8 cellular contexts compared by ENCODE assay signal in the genomic region with DNA sequence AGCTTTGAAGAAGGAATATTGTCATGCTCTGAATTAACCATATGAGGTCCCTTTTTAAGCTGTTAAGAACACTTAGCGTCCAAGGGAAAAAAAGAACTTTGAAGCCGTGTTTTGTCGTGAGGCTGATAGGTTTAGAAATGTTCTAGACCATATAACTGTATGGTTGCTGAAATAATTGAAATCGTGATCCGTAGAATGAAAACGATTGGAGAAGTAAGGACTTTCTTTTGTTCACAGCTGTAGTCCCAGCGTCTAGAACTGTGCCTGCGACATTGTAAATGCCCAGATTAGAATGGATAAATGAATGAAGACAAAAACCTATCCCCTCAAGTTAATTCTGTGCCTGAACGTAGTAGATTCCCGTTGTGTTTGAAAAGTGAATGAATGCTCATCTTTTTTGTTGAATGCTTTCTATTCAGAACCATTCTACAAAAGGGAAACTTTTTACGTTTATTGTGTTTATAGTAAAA. TPM values are rescaled to one million over a fixed set of nuclear protein-coding genes. Genes with fewer than 3 reads are reported as not detected.
DNase-seq lines count a peak whose midpoint lies in the region; ATAC-seq and TF ChIP-seq lines count a peak whose summit lies in the region.

No MANE protein-coding gene starts in this region.

- peak in 1 of 2 donors; percentile 17 for DNase-seq in cardiac fibroblast (ENCODE audit: low read depth in 2 of 2)
- DNase-seq in naive B cell = no peak

- H3K4me3 ChIP-seq in BLaER1 (peak overlapping the region; percentile 83), cardiac fibroblast (replicated peaks in 1 of 2; ENCODE audit: low read depth in 2 of 2, low read length in 2 of 2) (peak overlapping the region; percentile 90 to 95)

- peaks cover 0 to 4% (median 0%) of the 10 kb centered on the region in 7 donors for H3K9me3 Mint-ChIP-seq in naive B cell

- H4K20me1 ChIP-seq in BLaER1 = peaks cover 60% of the 10 kb centered on the region

- H3K9me3 ChIP-seq in BLaER1 (peaks cover 17% of the 10 kb centered on the region), KOPT-K1 (ENCODE audit: insufficient read depth, low read length, poor library complexity, severe bottlenecking) (no peaks in the 10 kb centered on the region)

- peaks cover 21% of the 10 kb centered on the region for H3K36me3 ChIP-seq in BLaER1
- H3K36me3 ChIP-seq in KOPT-K1 (ENCODE audit: insufficient read depth, low read length) = peaks cover 19% of the 10 kb centered on the region

- peak overlapping the region; percentile 94 to 99 (median 97) for H3K4me3 Mint-ChIP-seq in naive B cell

- peak overlapping the region; percentile 96 for H3K9ac ChIP-seq in BLaER1

- H3K27ac Mint-ChIP-seq in naive B cell = peak overlapping the region; percentile 88 to 99 (median 98)

- H3K4me1 ChIP-seq in BLaER1 = peaks cover 26% of the 10 kb centered on the region

- H3K4me1 Mint-ChIP-seq in naive B cell = peaks cover 31 to 57% (median 53%) of the 10 kb centered on the region in 3 donors

- H3K27me3 ChIP-seq in BLaER1 = no peaks in the 10 kb centered on the region

- H3K27me3 Mint-ChIP-seq in naive B cell = no peaks in the 10 kb centered on the region

- no peak for TF ChIP-seq CTCF in cardiac fibroblast (IDR thresholded peaks at IDR 0.05; ENCODE audit: low read depth, low read length)

- peak overlapping the region; percentile 88 for H3K4me2 ChIP-seq in BLaER1

- H3K36me3 Mint-ChIP-seq in naive B cell = peaks cover 8 to 10% of the 10 kb centered on the region in 2 donors

- ATAC-seq in naive B cell (ENCODE audit: low read depth in 2 of 2) (no peak), HG03378 (IDR thresholded peaks at IDR 0.05; ENCODE audit: unreplicated experiment) (no peak), GM21825 (IDR thresholded peaks at IDR 0.05; ENCODE audit: unreplicated experiment) (no peak), HG02981 (IDR thresholded peaks at IDR 0.05; ENCODE audit: unreplicated experiment) (no peak), GM19455 (IDR thresholded peaks at IDR 0.05; ENCODE audit: unreplicated experiment) (no peak)

- H3K27ac ChIP-seq in BLaER1 (peak overlapping the region; percentile 95), KOPT-K1 (ENCODE audit: low read depth, low read length, poor library complexity, severe bottlenecking) (peak overlapping the region; percentile 94)

RNA-seq across cellular contexts. Expression of gene SMCHD1, which starts 1.6 kb away (rescaled TPM):
- polyA plus RNA-seq in naive B cell (ENCODE audit: low read depth in 6 of 6) = 10 to 100 TPM; 46.7 to 94.7 (median 68.9) TPM
